10 cellular contexts compared by ENCODE assay signal in genomic region chr3:38728008-38728407, GRCh38.
"Had no signal": no experiment of that assay in that cellular context is flagged by ENCODE, and none has a peak within 500 bp of the region (broad histone marks: within the 10 kb centered on the region; RNA-seq: fewer than 3 reads in every experiment).

No MANE protein-coding gene starts in this region.

- H3K27ac ChIP-seq: GM23248, KMS-11 had no signal

- H3K4me2 ChIP-seq: KMS-11 had no signal

- FAIRE-seq: HTR-8/SVneo had no signal

- H3K4me1 ChIP-seq: HAP-1 had no signal

- H2AFZ ChIP-seq: GM23248 had no signal

- ATAC-seq: HCT116 had no signal

- H3K9me3 ChIP-seq: HAP-1 had no signal

- H3K4me3 ChIP-seq: GM23248, HAP-1 had no signal

- H3K36me3 ChIP-seq: HAP-1 had no signal

- DNase-seq: GOT3, H7, HFFc6, Karpas-422, KBM-7 had no signal

- H3K9ac ChIP-seq: GM23248, KMS-11 had no signal
